In genomic region chr7:75654855-75655254, GRCh38 we compare ENCODE assay signal across 15 cellular contexts.
DNase-seq lines count a peak whose midpoint lies in the region; ATAC-seq, FAIRE-seq and TF ChIP-seq lines count a peak whose summit lies in the region.
"Had no signal": no experiment of that assay in that cellular context is flagged by ENCODE, and none has a peak within 500 bp of the region (broad histone marks: within the 10 kb centered on the region; RNA-seq: fewer than 3 reads in every experiment).

No MANE protein-coding gene starts in this region.

- CTCF ChIA-PET in HepG2 (lab: Yijun Ruan, JAX; ENCODE audit: low intra/inter-chr PET ratio, low total read pairs), result no interaction called here
- CTCF ChIA-PET in activated CD8-positive, alpha-beta memory T cell treated with anti-CD3 and anti-CD28 coated beads, Interleukin-2, amount 10 ng/mL, durations not matched to agents 7 days and 5 days (lab: Charles Lee), result no interaction called here

- H3K27ac ChIP-seq in liver (ENCODE audit: low read depth in 1 of 2, low read length in 2 of 2) (no peak overlapping the region), HepG2 (ENCODE audit: extremely low read length, insufficient read depth, low read length) (no peak overlapping the region), dorsolateral prefrontal cortex (peak overlapping the region in 30 of 59 donors; percentile 3 to 96 (median 56))
- H3K27ac ChIP-seq: BLaER1 treated with 17β-estradiol and CSF1 and Interleukin-3, amounts not matched to agents 10 nM and 100 nM had no signal

- TF ChIP-seq EP300 in HepG2 (IDR thresholded peaks at IDR 0.05; ENCODE audit: low read depth in 2 of 2, low read length in 2 of 2) (no peak), HepG2 (CRISPR knock-in tag; IDR thresholded peaks at IDR 0.05; ENCODE audit: borderline replicate concordance) (no peak)

- 71% methylated on average over 4 of the region's 4 CpGs for WGBS in liver
- WGBS in HepG2 (ENCODE audit: low lambda C conversion rate), result 61% methylated on average over 4 of the region's 4 CpGs
- 91 to 92% methylated on average over 4 of the region's 4 CpGs for WGBS in lower leg skin, 2 donors

- H3K4me3 ChIP-seq in liver (ENCODE audit: low read depth in 1 of 3, low read length in 3 of 3) (no peak overlapping the region), HepG2 (replicated peaks in 1 of 3; ENCODE audit: insufficient read depth in 1 of 3, low read depth in 2 of 3, low read length in 3 of 3) (no peak overlapping the region), dorsolateral prefrontal cortex (no peak overlapping the region), lower leg skin (ENCODE audit: low read depth, poor library complexity, severe bottlenecking) (no peak overlapping the region)
- H3K4me3 ChIP-seq: BLaER1 treated with 17β-estradiol and CSF1 and Interleukin-3, amounts not matched to agents 10 nM and 100 nM had no signal

- no peak overlapping the region for H3K9ac ChIP-seq in liver (ENCODE audit: low read depth in 1 of 2, low read length in 2 of 2)
- H3K9ac ChIP-seq in HepG2 (ENCODE audit: insufficient read depth, low read depth, low read length), result no peak overlapping the region
- H3K9ac ChIP-seq: BLaER1 treated with 17β-estradiol and CSF1 and Interleukin-3, amounts not matched to agents 10 nM and 100 nM had no signal

- POLR2A ChIA-PET in HepG2 (lab: Yijun Ruan, JAX), result no interaction called here

- H3K36me3 Mint-ChIP-seq in activated CD8-positive, alpha-beta memory T cell treated with anti-CD3 and anti-CD28 coated beads, Interleukin-2, amount 10 ng/mL, durations not matched to agents 7 days and 5 days, result no peaks in the 10 kb centered on the region
- H3K36me3 Mint-ChIP-seq: CD4-positive, CD25-positive, alpha-beta regulatory T cell had no signal

- no peak for ATAC-seq in HepG2
- no peak for ATAC-seq in activated CD8-positive, alpha-beta memory T cell treated with anti-CD3 and anti-CD28 coated beads, Interleukin-2, amount 10 ng/mL, durations not matched to agents 7 days and 5 days

- no peaks in the 10 kb centered on the region for H3K36me3 ChIP-seq in liver (ENCODE audit: control insufficient read depth in 4 of 4, insufficient read depth in 3 of 4, low read depth in 1 of 4, low read length in 3 of 4)
- H3K36me3 ChIP-seq in HepG2 (replicated peaks in 1 of 2; ENCODE audit: control insufficient read depth in 1 of 2, insufficient read depth in 2 of 2, low read length in 2 of 2), result no peaks in the 10 kb centered on the region

- in situ Hi-C loops in HepG2 (cut with HindIII; ENCODE audit: extremely low pct_ligation_motif_present, low pct_unique_long_range_greater_than_20kb), result no loop called here

- TF ChIP-seq RAD21 in liver (IDR thresholded peaks at IDR 0.05), result peak; percentile 5 to 35
- TF ChIP-seq RAD21 in HepG2 (CRISPR knock-in tag; IDR thresholded peaks at IDR 0.05), result no peak

- intact Hi-C loops in HepG2 (cut with micrococcal nuclease; ENCODE audit: unreplicated experiment), result no loop called here
- intact Hi-C loops in dorsolateral prefrontal cortex (cut with DNase I), result loop anchor here in 1 of 2 donors (5.0 kb wide), 1 partner anchor 43 kb away; no protein-coding TSS in a partner anchor
- intact Hi-C loops in posterior vena cava (cut with DNase I), result no loop called here
- intact Hi-C loops in lower leg skin (cut with DNase I; ENCODE audit: low total_unique reads), result no loop called here

- no peaks in the 10 kb centered on the region for H4K20me1 ChIP-seq in HepG2 (ENCODE audit: insufficient read depth, low read length)
- H4K20me1 ChIP-seq: BLaER1 treated with 17β-estradiol and CSF1 and Interleukin-3, amounts not matched to agents 10 nM and 100 nM had no signal

- no peaks in the 10 kb centered on the region for H3K79me2 ChIP-seq in HepG2 (ENCODE audit: insufficient read depth, low read length)

- TF ChIP-seq CTCF in liver (IDR thresholded peaks at IDR 0.05; ENCODE audit: low read depth, low read length, missing input control) (no peak), HepG2 (CRISPR knock-in tag; IDR thresholded peaks at IDR 0.05) (no peak), dorsolateral prefrontal cortex (IDR thresholded peaks at IDR 0.05 in 54 of 56, conservative IDR thresholded peaks at IDR 0.05 in 2 of 56; ENCODE audit: low read depth in 1 of 56, partially characterized antibody in 56 of 56) (no peak), lower leg skin (IDR thresholded peaks at IDR 0.05) (no peak), GM10266 (IDR thresholded peaks at IDR 0.05; ENCODE audit: control insufficient read depth, insufficient read depth, low read depth, missing control alignments) (no peak)

- DNase-seq in HepG2 (ENCODE audit: low spot score), result no peak
- no peak for DNase-seq in dorsolateral prefrontal cortex
- DNase-seq in posterior vena cava (ENCODE audit: low spot score), result peak; percentile 29
- DNase-seq in lower leg skin (ENCODE audit: low spot score in 2 of 2), result no peak
- no peak for DNase-seq in activated CD8-positive, alpha-beta memory T cell treated with anti-CD3 and anti-CD28 coated beads, Interleukin-2, amount 10 ng/mL, durations not matched to agents 7 days and 5 days
- DNase-seq in GM10266 (ENCODE audit: extremely low spot score), result no peak
- DNase-seq: 8988T; ACHN; CD4-positive, CD25-positive, alpha-beta regulatory T cell; DMS53; GF-D8; GOT3; H9 had no signal

- H3K9me3 ChIP-seq in liver (ENCODE audit: control insufficient read depth in 4 of 4, low read length in 3 of 4) (no peaks in the 10 kb centered on the region), HepG2 (ENCODE audit: low read length) (no peaks in the 10 kb centered on the region)
- H3K9me3 ChIP-seq: BLaER1 treated with 17β-estradiol and CSF1 and Interleukin-3, amounts not matched to agents 10 nM and 100 nM had no signal

- no peak for FAIRE-seq in HepG2 (lab: Jason Lieb, UNC)

- no peaks in the 10 kb centered on the region for H3K27me3 Mint-ChIP-seq in activated CD8-positive, alpha-beta memory T cell treated with anti-CD3 and anti-CD28 coated beads, Interleukin-2, amount 10 ng/mL, durations not matched to agents 7 days and 5 days
- H3K27me3 Mint-ChIP-seq: CD4-positive, CD25-positive, alpha-beta regulatory T cell had no signal

- no peak for TF ChIP-seq POLR2A in HepG2 (IDR thresholded peaks at IDR 0.05; ENCODE audit: insufficient read depth in 1 of 2, low read depth in 2 of 2, low read length in 2 of 2)
- TF ChIP-seq POLR2A in lower leg skin (IDR thresholded peaks at IDR 0.05), result no peak

- no peaks in the 10 kb centered on the region for H3K9me3 Mint-ChIP-seq in activated CD8-positive, alpha-beta memory T cell treated with anti-CD3 and anti-CD28 coated beads, Interleukin-2, amount 10 ng/mL, durations not matched to agents 7 days and 5 days (ENCODE audit: low read depth)
- H3K9me3 Mint-ChIP-seq: CD4-positive, CD25-positive, alpha-beta regulatory T cell; H9 had no signal

- H3K4me1 Mint-ChIP-seq in activated CD8-positive, alpha-beta memory T cell treated with anti-CD3 and anti-CD28 coated beads, Interleukin-2, amount 10 ng/mL, durations not matched to agents 7 days and 5 days, result no peaks in the 10 kb centered on the region
- H3K4me1 Mint-ChIP-seq: CD4-positive, CD25-positive, alpha-beta regulatory T cell had no signal

- no peaks in the 10 kb centered on the region for H3K27me3 ChIP-seq in liver (ENCODE audit: control insufficient read depth in 4 of 4, insufficient read depth in 4 of 4, low read length in 3 of 4)
- no peaks in the 10 kb centered on the region for H3K27me3 ChIP-seq in HepG2 (ENCODE audit: control insufficient read depth in 1 of 2, insufficient read depth in 2 of 2, low read length in 2 of 2)
- no peaks in the 10 kb centered on the region for H3K27me3 ChIP-seq in dorsolateral prefrontal cortex
- H3K27me3 ChIP-seq: BLaER1 treated with 17β-estradiol and CSF1 and Interleukin-3, amounts not matched to agents 10 nM and 100 nM had no signal

- H3K4me3 Mint-ChIP-seq in activated CD8-positive, alpha-beta memory T cell treated with anti-CD3 and anti-CD28 coated beads, Interleukin-2, amount 10 ng/mL, durations not matched to agents 7 days and 5 days, result no peak overlapping the region
- H3K4me3 Mint-ChIP-seq: CD4-positive, CD25-positive, alpha-beta regulatory T cell; H9 had no signal

- H3K4me1 ChIP-seq in liver (ENCODE audit: control insufficient read depth in 4 of 4, insufficient read depth in 4 of 4, low read length in 3 of 4) (peaks cover 0 to 5% (median 4%) of the 10 kb centered on the region in 4 donors), HepG2 (ENCODE audit: insufficient read depth, low read length) (peaks cover 22% of the 10 kb centered on the region)

- BruUV-seq in HepG2 (replicated peaks; lab: Mats Ljungman, UMichigan), result no TSS peak

- H2AFZ ChIP-seq in HepG2 (ENCODE audit: low read length), result no peak overlapping the region

- no peak overlapping the region for H3K4me2 ChIP-seq in HepG2 (ENCODE audit: low read depth, low read length)
- H3K4me2 ChIP-seq: BLaER1 treated with 17β-estradiol and CSF1 and Interleukin-3, amounts not matched to agents 10 nM and 100 nM had no signal

- no peak overlapping the region for H3K27ac Mint-ChIP-seq in activated CD8-positive, alpha-beta memory T cell treated with anti-CD3 and anti-CD28 coated beads, Interleukin-2, amount 10 ng/mL, durations not matched to agents 7 days and 5 days
- H3K27ac Mint-ChIP-seq: CD4-positive, CD25-positive, alpha-beta regulatory T cell; H9 had no signal

TF ChIP-seq in liver, 16 proteins besides CTCF, POLR2A, EP300 and RAD21:
- no peak for TF ChIP-seq SP1 (IDR thresholded peaks at IDR 0.05)
- no peak for TF ChIP-seq EGR1 (IDR thresholded peaks at IDR 0.05; ENCODE audit: low read depth in 2 of 2)
- no peak for TF ChIP-seq ATF3 (IDR thresholded peaks at IDR 0.05)
- TF ChIP-seq TAF1 (conservative IDR thresholded peaks at IDR 0.05), result no peak

TF ChIP-seq in HepG2, 621 proteins besides CTCF, POLR2A, EP300 and RAD21 (continues in another document):
- TF ChIP-seq SP140L (CRISPR knock-in tag; IDR thresholded peaks at IDR 0.05; ENCODE audit: borderline replicate concordance), result no peak

Comparison
In these comparisons a context has a peak if more than half of its experiments do, and no peak if none do; other contexts are left out.
1. H3K27ac ChIP-seq: peak in dorsolateral prefrontal cortex (30 of 59); none in liver (0 of 2) and HepG2 (single experiment).